In the genomic region with DNA sequence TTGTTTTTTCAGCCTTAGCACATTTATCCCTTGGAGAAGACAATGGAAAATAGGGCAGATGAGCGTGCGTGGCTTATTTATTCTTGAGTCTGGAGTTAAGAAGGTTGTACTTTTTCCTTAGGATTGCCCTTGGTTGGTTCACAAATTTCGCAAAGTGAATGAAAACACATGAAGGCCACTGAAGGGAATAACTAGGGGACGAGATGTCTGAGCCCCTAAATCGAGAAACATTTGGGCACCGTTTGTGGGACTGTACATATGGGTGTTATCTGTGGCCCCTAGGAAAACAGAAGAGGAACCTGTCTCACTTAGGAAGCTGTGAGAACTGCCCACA, we compare ENCODE assay signal across 9 cellular contexts. TPM values are rescaled to one million over a fixed set of nuclear protein-coding genes. Genes with fewer than 3 reads are reported as not detected.
A peak's percentile ranks its signal among the peaks of the same experiment; 100 is the strongest.
DNase-seq lines count a peak whose midpoint lies in the region; ATAC-seq and TF ChIP-seq lines count a peak whose summit lies in the region.
"Had no signal": no experiment of that assay in that cellular context is flagged by ENCODE, and none has a peak within 500 bp of the region (broad histone marks: within the 10 kb centered on the region; RNA-seq: fewer than 3 reads in every experiment).

No MANE protein-coding gene starts in this region.

- H3K9me3 ChIP-seq in heart right ventricle (no peaks in the 10 kb centered on the region), iPS-20b (ENCODE audit: insufficient read depth, low read depth, low read length) (no peaks in the 10 kb centered on the region)
- H3K9me3 ChIP-seq: thyroid gland had no signal

- no peaks in the 10 kb centered on the region for H3K27me3 ChIP-seq in heart right ventricle
- no peaks in the 10 kb centered on the region for H3K27me3 ChIP-seq in iPS-20b (ENCODE audit: insufficient read depth, low read length)
- H3K27me3 ChIP-seq: thyroid gland had no signal

- WGBS in heart right ventricle, 2 donors: 34 to 41% methylated on average over 6 of the region's 6 CpGs

- ATAC-seq in heart right ventricle (no peak), Right ventricle myocardium inferior (no peak), HG03159 (IDR thresholded peaks at IDR 0.05; ENCODE audit: unreplicated experiment) (no peak)
- ATAC-seq in activated CD8-positive, alpha-beta T cell treated with anti-CD3 and anti-CD28 coated beads for 36 hours: no peak

- peaks cover 2% of the 10 kb centered on the region for H3K27me3 Mint-ChIP-seq in activated CD8-positive, alpha-beta T cell treated with anti-CD3 and anti-CD28 coated beads for 36 hours
- H3K27me3 Mint-ChIP-seq in type B pancreatic cell: peaks cover 18% of the 10 kb centered on the region

- TF ChIP-seq CTCF in heart right ventricle (IDR thresholded peaks at IDR 0.05): no peak
- TF ChIP-seq CTCF in activated CD8-positive, alpha-beta T cell treated with anti-CD3 and anti-CD28 coated beads for 36 hours (IDR thresholded peaks at IDR 0.05): no peak
- no peak for TF ChIP-seq CTCF in type B pancreatic cell (conservative IDR thresholded peaks at IDR 0.05)

- H3K36me3 Mint-ChIP-seq in activated CD8-positive, alpha-beta T cell treated with anti-CD3 and anti-CD28 coated beads for 36 hours (ENCODE audit: low read depth): peaks cover 2% of the 10 kb centered on the region
- H3K36me3 Mint-ChIP-seq in type B pancreatic cell: no peaks in the 10 kb centered on the region

- CTCF ChIA-PET in activated CD8-positive, alpha-beta T cell treated with anti-CD3 and anti-CD28 coated beads for 36 hours (lab: Charles Lee): interaction anchor here (1.4 to 3.5 kb wide), 2 partner anchors 73 to 105 kb away, joined by 3 to 14 read pairs; no protein-coding TSS in a partner anchor

- H3K36me3 ChIP-seq in heart right ventricle: no peaks in the 10 kb centered on the region
- no peaks in the 10 kb centered on the region for H3K36me3 ChIP-seq in iPS-20b (ENCODE audit: insufficient read depth, low read depth, low read length)
- H3K36me3 ChIP-seq: thyroid gland had no signal

- no peak overlapping the region for H3K9ac ChIP-seq in iPS-20b (ENCODE audit: low read depth, low read length)

- peak overlapping the region in 1 of 10 donors; percentile 84 for H3K27ac ChIP-seq in heart right ventricle
- no peak overlapping the region for H3K27ac ChIP-seq in iPS-20b (ENCODE audit: low read length)

- intact Hi-C loops in heart right ventricle (cut with DNase I) (loop anchor here in 7 of 10 donors (1.0 to 10.0 kb wide), 7 partner anchors 39 to 106 kb away; no protein-coding TSS in a partner anchor), Right ventricle myocardium inferior (cut with DNase I) (loop anchor here (5.0 kb wide), 1 partner anchor 106 kb away; no protein-coding TSS in a partner anchor)
- intact Hi-C loops in activated CD8-positive, alpha-beta T cell treated with anti-CD3 and anti-CD28 coated beads for 36 hours (cut with micrococcal nuclease): no loop called here

- H3K27ac Mint-ChIP-seq in activated CD8-positive, alpha-beta T cell treated with anti-CD3 and anti-CD28 coated beads for 36 hours: peak overlapping the region; percentile 92
- peak overlapping the region; percentile 95 for H3K27ac Mint-ChIP-seq in type B pancreatic cell

- H3K4me1 ChIP-seq in heart right ventricle: peaks cover 0 to 56% (median 26%) of the 10 kb centered on the region in 9 donors
- H3K4me1 ChIP-seq in iPS-20b (ENCODE audit: insufficient read depth, low read length): 0 out of 2 replicates have a peak, but pooled peaks cover 2% of the 10 kb centered on the region

- POLR2A ChIA-PET in activated CD8-positive, alpha-beta T cell treated with anti-CD3 and anti-CD28 coated beads for 36 hours (lab: Charles Lee): no interaction called here

- H3K4me3 Mint-ChIP-seq in activated CD8-positive, alpha-beta T cell treated with anti-CD3 and anti-CD28 coated beads for 36 hours: peak overlapping the region; percentile 81
- peak overlapping the region; percentile 94 for H3K4me3 Mint-ChIP-seq in type B pancreatic cell

- peaks cover 36% of the 10 kb centered on the region for H3K4me1 Mint-ChIP-seq in activated CD8-positive, alpha-beta T cell treated with anti-CD3 and anti-CD28 coated beads for 36 hours (ENCODE audit: low read depth)
- H3K4me1 Mint-ChIP-seq in type B pancreatic cell (ENCODE audit: unreplicated experiment): peaks cover 28% of the 10 kb centered on the region

- DNase-seq in heart right ventricle (no peak), Right ventricle myocardium inferior (ENCODE audit: missing footprints) (no peak), type B pancreatic cell (ENCODE audit: extremely low spot score, unreplicated experiment) (no peak), NAMALWA (ENCODE audit: low spot score) (no peak)
- no peak for DNase-seq in activated CD8-positive, alpha-beta T cell treated with anti-CD3 and anti-CD28 coated beads for 36 hours
- DNase-seq in activated CD4-positive, CD25-positive, alpha-beta regulatory T cell treated with anti-CD3 and anti-CD28 coated beads, Interleukin-2, amount 50 U/mL, for 72 hours: no peak

- H3K4me3 ChIP-seq in heart right ventricle (peak overlapping the region in 6 of 10 donors; percentile 56 to 70 (median 62)), iPS-20b (ENCODE audit: low read length) (peak overlapping the region; percentile 97)

- no peaks in the 10 kb centered on the region for H3K9me3 Mint-ChIP-seq in activated CD8-positive, alpha-beta T cell treated with anti-CD3 and anti-CD28 coated beads for 36 hours
- H3K9me3 Mint-ChIP-seq in type B pancreatic cell: no peaks in the 10 kb centered on the region

RNA-seq across cellular contexts. Expression of a gene that starts 19.4 kb away (rescaled TPM):
- total RNA-seq in heart right ventricle (10 to 100 TPM; 14.7 to 23.1 (median 17.6) TPM), Right ventricle myocardium inferior (18.5 TPM), type B pancreatic cell (ENCODE audit: low replicate concordance) (49.2 and 78.0 TPM in 2 replicates)
- 10 to 100 TPM; 21.0 to 26.2 TPM for polyA plus RNA-seq in heart right ventricle
- 10 to 100 TPM; 45.6 to 46.4 TPM for total RNA-seq in activated CD8-positive, alpha-beta T cell treated with anti-CD3 and anti-CD28 coated beads for 36 hours
